ENCODE assay signal across 8 cellular contexts in genomic region chr15:70892912-70893560, GRCh38. TPM values are rescaled to one million over a fixed set of nuclear protein-coding genes. Genes with fewer than 3 reads are reported as not detected.
DNase-seq lines count a peak whose midpoint lies in the region; ATAC-seq lines count a peak whose summit lies in the region.

No MANE protein-coding gene starts in this region.

- intact Hi-C loops in activated CD4-positive, alpha-beta T cell treated with anti-CD3 and anti-CD28 coated beads, Interleukin-2, amount 10 ng/mL, durations not matched to agents 24 days and 14 days (cut with micrococcal nuclease): no loop called here

- ATAC-seq in HG02840 (IDR thresholded peaks at IDR 0.05; ENCODE audit: low FRiP score, unreplicated experiment): peak; percentile 18

- H3K9me3 Mint-ChIP-seq in activated CD4-positive, alpha-beta T cell treated with anti-CD3 and anti-CD28 coated beads, Interleukin-2, amount 10 ng/mL, durations not matched to agents 24 days and 14 days: peaks cover 6% of the 10 kb centered on the region

- peaks cover 64% of the 10 kb centered on the region for H3K27me3 Mint-ChIP-seq in activated CD4-positive, alpha-beta T cell treated with anti-CD3 and anti-CD28 coated beads, Interleukin-2, amount 10 ng/mL, durations not matched to agents 24 days and 14 days

- peak overlapping the region; percentile 55 for H3K27ac Mint-ChIP-seq in activated CD4-positive, alpha-beta T cell treated with anti-CD3 and anti-CD28 coated beads, Interleukin-2, amount 10 ng/mL, durations not matched to agents 24 days and 14 days

- H3K4me1 Mint-ChIP-seq in activated CD4-positive, alpha-beta T cell treated with anti-CD3 and anti-CD28 coated beads, Interleukin-2, amount 10 ng/mL, durations not matched to agents 24 days and 14 days: peaks cover 11% of the 10 kb centered on the region

- DNase-seq in activated CD4-positive, alpha-beta T cell treated with anti-CD3 and anti-CD28 coated beads, Interleukin-2, amount 10 ng/mL, durations not matched to agents 24 days and 14 days: no peak
- DNase-seq in activated CD4-positive, alpha-beta T cell treated with anti-CD3 and anti-CD28 coated beads, Interleukin-2, amount 50 U/mL, for 4 hours: no peak
- DNase-seq in NCI-H774 (lab: John Stamatoyannopoulos, UW) (peak; percentile 21), cerebellar nuclear complex (lab: John Stamatoyannopoulos, UW) (peak; percentile 13 to 47), kidney glomerular epithelial cell (lab: John Stamatoyannopoulos, UW) (peak; percentile 68), stromal cell of bone marrow (ENCODE audit: low read depth) (peak; percentile 65), NCI-H446 treated with DMSO at 0.1 percent for 48 hours (lab: John Stamatoyannopoulos, UW) (no peak)

- H3K36me3 Mint-ChIP-seq in activated CD4-positive, alpha-beta T cell treated with anti-CD3 and anti-CD28 coated beads, Interleukin-2, amount 10 ng/mL, durations not matched to agents 24 days and 14 days (ENCODE audit: low read depth): no peaks in the 10 kb centered on the region

- peak overlapping the region; percentile 85 for H3K4me3 Mint-ChIP-seq in activated CD4-positive, alpha-beta T cell treated with anti-CD3 and anti-CD28 coated beads, Interleukin-2, amount 10 ng/mL, durations not matched to agents 24 days and 14 days

RNA-seq across cellular contexts. Expression of gene LRRC49, which starts 0.4 kb away (rescaled TPM):
- total RNA-seq in activated CD4-positive, alpha-beta T cell treated with anti-CD3 and anti-CD28 coated beads, Interleukin-2, amount 10 ng/mL, durations not matched to agents 24 days and 14 days: not detected in 2 replicates

RNA-seq across cellular contexts. Expression of gene THAP10, which starts 0.8 kb away (rescaled TPM):
- not detected in 2 replicates for total RNA-seq in activated CD4-positive, alpha-beta T cell treated with anti-CD3 and anti-CD28 coated beads, Interleukin-2, amount 10 ng/mL, durations not matched to agents 24 days and 14 days

RNA-seq across cellular contexts. Expression of gene LARP6, which starts 39.1 kb away (rescaled TPM):
- not detected in 2 replicates for total RNA-seq in activated CD4-positive, alpha-beta T cell treated with anti-CD3 and anti-CD28 coated beads, Interleukin-2, amount 10 ng/mL, durations not matched to agents 24 days and 14 days

Comparison
In these comparisons a context has a peak if more than half of its experiments do, and no peak if none do; other contexts are left out.
1. DNase-seq: peak in NCI-H774 (single experiment), cerebellar nuclear complex (2 of 2), kidney glomerular epithelial cell (single experiment) and stromal cell of bone marrow (single experiment); none in activated CD4-positive, alpha-beta T cell treated with anti-CD3 and anti-CD28 coated beads, Interleukin-2, amount 10 ng/mL, durations not matched to agents 24 days and 14 days (single experiment), activated CD4-positive, alpha-beta T cell treated with anti-CD3 and anti-CD28 coated beads, Interleukin-2, amount 50 U/mL, for 4 hours (0 of 2) and NCI-H446 treated with DMSO at 0.1 percent for 48 hours (single experiment).